ENCODE assay signal across 1 cellular context in genomic region chr12:126534495-126534894, GRCh38.
TF ChIP-seq lines count a peak whose summit lies in the region.

No MANE protein-coding gene starts in this region.

TF ChIP-seq in SK-N-SH treated with all-trans-retinoic acid at 6 μM for 48 hours, 23 proteins besides CTCF, POLR2A, EP300 and RAD21 (continued from another document):
- TF ChIP-seq, protein P1, sequence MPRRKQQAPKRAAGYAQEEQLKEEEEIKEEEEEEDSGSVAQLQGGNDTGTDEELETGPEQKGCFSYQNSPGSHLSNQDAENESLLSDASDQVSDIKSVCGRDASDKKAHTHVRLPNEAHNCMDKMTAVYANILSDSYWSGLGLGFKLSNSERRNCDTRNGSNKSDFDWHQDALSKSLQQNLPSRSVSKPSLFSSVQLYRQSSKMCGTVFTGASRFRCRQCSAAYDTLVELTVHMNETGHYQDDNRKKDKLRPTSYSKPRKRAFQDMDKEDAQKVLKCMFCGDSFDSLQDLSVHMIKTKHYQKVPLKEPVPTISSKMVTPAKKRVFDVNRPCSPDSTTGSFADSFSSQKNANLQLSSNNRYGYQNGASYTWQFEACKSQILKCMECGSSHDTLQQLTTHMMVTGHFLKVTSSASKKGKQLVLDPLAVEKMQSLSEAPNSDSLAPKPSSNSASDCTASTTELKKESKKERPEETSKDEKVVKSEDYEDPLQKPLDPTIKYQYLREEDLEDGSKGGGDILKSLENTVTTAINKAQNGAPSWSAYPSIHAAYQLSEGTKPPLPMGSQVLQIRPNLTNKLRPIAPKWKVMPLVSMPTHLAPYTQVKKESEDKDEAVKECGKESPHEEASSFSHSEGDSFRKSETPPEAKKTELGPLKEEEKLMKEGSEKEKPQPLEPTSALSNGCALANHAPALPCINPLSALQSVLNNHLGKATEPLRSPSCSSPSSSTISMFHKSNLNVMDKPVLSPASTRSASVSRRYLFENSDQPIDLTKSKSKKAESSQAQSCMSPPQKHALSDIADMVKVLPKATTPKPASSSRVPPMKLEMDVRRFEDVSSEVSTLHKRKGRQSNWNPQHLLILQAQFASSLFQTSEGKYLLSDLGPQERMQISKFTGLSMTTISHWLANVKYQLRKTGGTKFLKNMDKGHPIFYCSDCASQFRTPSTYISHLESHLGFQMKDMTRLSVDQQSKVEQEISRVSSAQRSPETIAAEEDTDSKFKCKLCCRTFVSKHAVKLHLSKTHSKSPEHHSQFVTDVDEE (CRISPR knock-in tag; IDR thresholded peaks at IDR 0.05) = no peak
- no peak for TF ChIP-seq GLIS3 (CRISPR knock-in tag; IDR thresholded peaks at IDR 0.05)
- TF ChIP-seq SNAI2 (CRISPR knock-in tag; IDR thresholded peaks at IDR 0.05) = no peak
- TF ChIP-seq TOX (CRISPR knock-in tag; IDR thresholded peaks at IDR 0.05; ENCODE audit: borderline replicate concordance) = no peak
- no peak for TF ChIP-seq ZFP30 (CRISPR knock-in tag; IDR thresholded peaks at IDR 0.05)
- TF ChIP-seq POU6F1 (CRISPR knock-in tag; IDR thresholded peaks at IDR 0.05; ENCODE audit: borderline replicate concordance, low read depth) = no peak
- no peak for TF ChIP-seq ZC3H10 (CRISPR knock-in tag; IDR thresholded peaks at IDR 0.05)
TF ChIP-seq in SK-N-SH treated with all-trans-retinoic acid at 6 μM for 48 hours: peak in this region for 0.
